1 cellular context compared by ENCODE assay signal in genomic region chr19:45056831-45057230, GRCh38.
TF ChIP-seq lines count a peak whose summit lies in the region.

No MANE protein-coding gene starts in this region.

TF ChIP-seq in K562, 482 proteins besides CTCF, POLR2A, EP300 and RAD21:
- TF ChIP-seq JUN (IDR thresholded peaks at IDR 0.05; ENCODE audit: borderline replicate concordance, low read depth, low read length) = no peak
- TF ChIP-seq JUN (CRISPR knock-in tag; IDR thresholded peaks at IDR 0.05; ENCODE audit: borderline replicate concordance) = no peak
- TF ChIP-seq POLR2G (IDR thresholded peaks at IDR 0.05; ENCODE audit: low read depth, low read length) = 0 out of 2 replicates have a peak, but pooled peaks have one; percentile 30
TF ChIP-seq in K562: peak in this region for 1.
